18 cellular contexts compared by ENCODE assay signal in genomic region chr15:49199666-49200065, GRCh38. TPM values are rescaled to one million over a fixed set of nuclear protein-coding genes. Genes with fewer than 3 reads are reported as not detected.
A peak's percentile ranks its signal among the peaks of the same experiment; 100 is the strongest.
DNase-seq lines count a peak whose midpoint lies in the region; ATAC-seq and TF ChIP-seq lines count a peak whose summit lies in the region.
"Had no signal": no experiment of that assay in that cellular context is flagged by ENCODE, and none has a peak within 500 bp of the region (broad histone marks: within the 10 kb centered on the region; RNA-seq: fewer than 3 reads in every experiment).

No MANE protein-coding gene starts in this region.

- WGBS in right cardiac atrium: 36% methylated on average over 3 of the region's 3 CpGs

- H3K27ac ChIP-seq in right cardiac atrium (ENCODE audit: low read length): peak overlapping the region; percentile 32
- H3K27ac ChIP-seq in ascending aorta: no peak overlapping the region

- no peak for TF ChIP-seq CTCF in choroid plexus epithelial cell (conservative IDR thresholded peaks at IDR 0.05; ENCODE audit: low read depth, low read length)
- TF ChIP-seq CTCF in mucosa of descending colon (IDR thresholded peaks at IDR 0.05): no peak
- TF ChIP-seq CTCF in ascending aorta (IDR thresholded peaks at IDR 0.05): no peak

- ATAC-seq in right cardiac atrium (no peak), Right ventricle myocardium superior (ENCODE audit: poor library complexity) (no peak), mucosa of descending colon (no peak), GM19328 (IDR thresholded peaks at IDR 0.05; ENCODE audit: unreplicated experiment) (no peak)
- ATAC-seq: PC-3 had no signal

- H3K4me1 ChIP-seq in right cardiac atrium (ENCODE audit: control insufficient read depth, insufficient read depth, low read length) (peaks cover 4% of the 10 kb centered on the region), mucosa of descending colon (ENCODE audit: low read depth) (no peaks in the 10 kb centered on the region), ascending aorta (peaks cover 0 to 8% of the 10 kb centered on the region in 2 donors)

- H3K36me3 ChIP-seq in mucosa of descending colon (ENCODE audit: low read depth) (no peaks in the 10 kb centered on the region), ascending aorta (peaks cover 4 to 22% of the 10 kb centered on the region in 2 donors)

- H3K27me3 ChIP-seq in right cardiac atrium (ENCODE audit: control insufficient read depth, insufficient read depth): no peaks in the 10 kb centered on the region
- no peaks in the 10 kb centered on the region for H3K27me3 ChIP-seq in ascending aorta

- DNase-seq in right cardiac atrium (no peak), Right ventricle myocardium superior (no peak), choroid plexus epithelial cell (ENCODE audit: low read depth) (peak; percentile 35), hepatic stellate cell (ENCODE audit: low spot score) (peak; percentile 7), mucosa of descending colon (no peak), ascending aorta (ENCODE audit: low spot score in 2 of 2) (no peak), posterior vena cava (ENCODE audit: low spot score) (no peak)
- DNase-seq: CD4-positive, alpha-beta T cell; DMS53; KBM-7; MV-4-11; NCI-H187; NCI-H226; NCI-H524; PC-3; RPMI8226; SIG-M5 had no signal

- intact Hi-C loops in right cardiac atrium (cut with DNase I) (no loop called here), Right ventricle myocardium superior (cut with DNase I) (no loop called here), mucosa of descending colon (cut with DNase I, micrococcal nuclease) (no loop called here), ascending aorta (cut with DNase I) (no loop called here), posterior vena cava (cut with DNase I) (loop anchor here in 1 of 2 donors (10.0 kb wide), 1 partner anchor 1125 kb away; no protein-coding TSS in a partner anchor)

- H3K4me3 ChIP-seq in right cardiac atrium (ENCODE audit: low read length): no peak overlapping the region
- H3K4me3 ChIP-seq in choroid plexus epithelial cell (ENCODE audit: low read depth, low read length): no peak overlapping the region
- no peak overlapping the region for H3K4me3 ChIP-seq in mucosa of descending colon
- H3K4me3 ChIP-seq in ascending aorta: no peak overlapping the region

- H3K9me3 ChIP-seq in right cardiac atrium (ENCODE audit: control insufficient read depth, low read length) (no peaks in the 10 kb centered on the region), mucosa of descending colon (no peaks in the 10 kb centered on the region), ascending aorta (peaks cover 0 to under 1% of the 10 kb centered on the region in 2 donors)

RNA-seq across cellular contexts. Expression of gene GALK2, which starts 29.6 kb away (rescaled TPM):
- total RNA-seq in right cardiac atrium: 10 to 100 TPM; 26.9 to 37.7 (median 30.2) TPM
- 19.2 TPM for polyA plus RNA-seq in right cardiac atrium
- total RNA-seq in Right ventricle myocardium superior: 31.5 TPM
- total RNA-seq in mucosa of descending colon: 10 to 100 TPM; 35.6 to 39.7 (median 39.5) TPM
- 10.0 TPM for total RNA-seq in ascending aorta
- total RNA-seq in posterior vena cava: 10 to 100 TPM; 32.1 to 34.0 TPM

RNA-seq across cellular contexts. Expression of gene COPS2, which starts 44.3 kb away (rescaled TPM):
- total RNA-seq in right cardiac atrium: 10 to 100 TPM; 64.3 to 78.2 (median 70.8) TPM
- 43.1 TPM for polyA plus RNA-seq in right cardiac atrium
- total RNA-seq in Right ventricle myocardium superior: 82.4 TPM
- total RNA-seq in mucosa of descending colon: 100 to 1,000 TPM in 1 of 3 donors, 10 to 100 TPM in 2; 38.4 to 102 (median 43.5) TPM
- 56.0 TPM for total RNA-seq in ascending aorta
- 10 to 100 TPM; 80.8 to 82.4 TPM for total RNA-seq in posterior vena cava

Comparison
In these comparisons a context has a peak if more than half of its experiments do, and no peak if none do; other contexts are left out.
1. DNase-seq: peak in choroid plexus epithelial cell (single experiment) and hepatic stellate cell (single experiment); none in right cardiac atrium (0 of 3), Right ventricle myocardium superior (single experiment), mucosa of descending colon (0 of 3), ascending aorta (0 of 2) and posterior vena cava (single experiment).